1 cellular context compared by ENCODE assay signal in genomic region chr3:152244156-152244888, GRCh38.
TF ChIP-seq lines count a peak whose summit lies in the region.

No MANE protein-coding gene starts in this region.

TF ChIP-seq in K562, 482 proteins besides CTCF, POLR2A, EP300 and RAD21 (continued from another document):
- no peak for TF ChIP-seq CREB3 (tag; conservative IDR thresholded peaks at IDR 0.05; ENCODE audit: low read depth)
- TF ChIP-seq SOX6 (IDR thresholded peaks at IDR 0.05), result no peak
- TF ChIP-seq ATF1 (CRISPR knock-in tag; IDR thresholded peaks at IDR 0.05), result no peak
- no peak for TF ChIP-seq ATF1 (tag; IDR thresholded peaks at IDR 0.05)
- TF ChIP-seq ETV6 (IDR thresholded peaks at IDR 0.05; ENCODE audit: borderline replicate concordance in 1 of 2, low read depth in 2 of 2, low read length in 1 of 2), result no peak
- TF ChIP-seq ETV6 (CRISPR knock-in tag; IDR thresholded peaks at IDR 0.05; ENCODE audit: borderline replicate concordance), result no peak
- no peak for TF ChIP-seq NFE2L1 (tag; IDR thresholded peaks at IDR 0.05; ENCODE audit: borderline replicate concordance, low read depth)
- TF ChIP-seq ZSCAN32 (CRISPR knock-in tag; IDR thresholded peaks at IDR 0.05), result no peak
- no peak for TF ChIP-seq HSF4 (CRISPR knock-in tag; IDR thresholded peaks at IDR 0.05; ENCODE audit: borderline replicate concordance)
- TF ChIP-seq ZNF407 (IDR thresholded peaks at IDR 0.05; ENCODE audit: low read depth), result no peak
- no peak for TF ChIP-seq RBM25 (IDR thresholded peaks at IDR 0.05; ENCODE audit: low read depth, low read length, severe bottlenecking)
- no peak for TF ChIP-seq POLR3A (IDR thresholded peaks at IDR 0.05; ENCODE audit: borderline replicate concordance, extremely low read depth, insufficient read depth, insufficient read length)
- no peak for TF ChIP-seq HCFC1 (IDR thresholded peaks at IDR 0.05; ENCODE audit: low read depth, low read length)
- peak; percentile 3; the same call in 1 of the 2 replicates for TF ChIP-seq DEAF1 (CRISPR knock-in tag; IDR thresholded peaks at IDR 0.05)
- no peak for TF ChIP-seq NCOA6 (IDR thresholded peaks at IDR 0.05)
- TF ChIP-seq USF2 (CRISPR knock-in tag; IDR thresholded peaks at IDR 0.05), result no peak
- TF ChIP-seq TFAM (CRISPR knock-in tag; conservative IDR thresholded peaks at IDR 0.05), result no peak
- TF ChIP-seq WHSC1 (IDR thresholded peaks at IDR 0.05; ENCODE audit: low read length), result no peak
- no peak for TF ChIP-seq XRCC5 (IDR thresholded peaks at IDR 0.05; ENCODE audit: low read depth, low read length)
- no peak for TF ChIP-seq MAFG (tag; conservative IDR thresholded peaks at IDR 0.05)
- TF ChIP-seq MAFF (IDR thresholded peaks at IDR 0.05; ENCODE audit: low read length), result no peak
- no peak for TF ChIP-seq SREBF1 (IDR thresholded peaks at IDR 0.05; ENCODE audit: borderline replicate concordance, low read depth, low read length)
- no peak for TF ChIP-seq PPARD (CRISPR knock-in tag; IDR thresholded peaks at IDR 0.05)
- TF ChIP-seq POLR2AphosphoS5 (IDR thresholded peaks at IDR 0.05; ENCODE audit: control insufficient read depth, insufficient read depth, low read depth, low read length), result no peak
- TF ChIP-seq SP1 (CRISPR knock-in tag; IDR thresholded peaks at IDR 0.05), result peak; percentile 22; the same call in 1 of the 2 replicates
TF ChIP-seq in K562: peak in this region for 33.
